Comparison of ENCODE assay signal across 29 cellular contexts in genomic region chr17:27888072-27888471, GRCh38. TPM values are rescaled to one million over a fixed set of nuclear protein-coding genes. Genes with fewer than 3 reads are reported as not detected.
DNase-seq lines count a peak whose midpoint lies in the region; ATAC-seq, FAIRE-seq and TF ChIP-seq lines count a peak whose summit lies in the region.
"Had no signal": no experiment of that assay in that cellular context is flagged by ENCODE, and none has a peak within 500 bp of the region (broad histone marks: within the 10 kb centered on the region; RNA-seq: fewer than 3 reads in every experiment).

No MANE protein-coding gene starts in this region.

- H4K5ac ChIP-seq in H1 (ENCODE audit: insufficient read length, low read depth, low read length): no peak overlapping the region

- no peak overlapping the region for H2BK15ac ChIP-seq in H1 (ENCODE audit: low read length)

- peak overlapping the region; percentile 45 for H3K4ac ChIP-seq in H1 (replicated peaks; ENCODE audit: insufficient read length, low read depth, low read length)

- H3K23ac ChIP-seq in H1 (ENCODE audit: insufficient read length): no peak overlapping the region

- no peak overlapping the region for H2AFZ ChIP-seq in H1 (ENCODE audit: low read length)

- H4K20me1 ChIP-seq in H1 (replicated peaks in 1 of 2; ENCODE audit: control insufficient read depth in 1 of 2, insufficient read depth in 2 of 2, low read length in 2 of 2): no peaks in the 10 kb centered on the region

- H2BK120ac ChIP-seq in H1 (replicated peaks; ENCODE audit: low read depth, low read length): peak overlapping the region; percentile 16

- TF ChIP-seq POLR2A in GM12891 (IDR thresholded peaks at IDR 0.05; ENCODE audit: low read depth, low read length): no peak
- TF ChIP-seq POLR2A in H1 (IDR thresholded peaks at IDR 0.05; ENCODE audit: control extremely low read depth in 1 of 2, low read depth in 2 of 2, low read length in 2 of 2): no peak

- no peak overlapping the region for H3K4me3 ChIP-seq in H1 (ENCODE audit: extremely low read depth in 1 of 4, insufficient read depth in 2 of 4, low read depth in 3 of 4, low read length in 4 of 4)
- H3K4me3 ChIP-seq in effector memory CD4-positive, alpha-beta T cell (ENCODE audit: insufficient read depth, low read depth, low read length, poor library complexity, severe bottlenecking): no peak overlapping the region
- H3K4me3 ChIP-seq: colonic mucosa, HAP-1, heart right ventricle, K562, right lobe of liver had no signal

- CTCF ChIA-PET in H1 (lab: Charles Lee; ENCODE audit: partially characterized antibody): interaction anchor here (0.6 to 16.1 kb wide), 6 partner anchors 8 to 537 kb away, joined by 3 to 299 read pairs (median 8); no protein-coding TSS in a partner anchor

- H2BK5ac ChIP-seq in H1 (ENCODE audit: low read depth, low read length): peak overlapping the region; percentile 55; the same call in 1 of the 2 replicates

- H2AK5ac ChIP-seq in H1 (ENCODE audit: low read depth, low read length): peak overlapping the region; percentile 84

- no peak overlapping the region for H3K27ac ChIP-seq in H1 (ENCODE audit: low read depth, low read length)
- H3K27ac ChIP-seq in effector memory CD4-positive, alpha-beta T cell (ENCODE audit: insufficient read depth, low read length, poor library complexity, severe bottlenecking): no peak overlapping the region
- H3K27ac ChIP-seq: colonic mucosa, heart right ventricle, right lobe of liver had no signal

- TF ChIP-seq EP300 in H1 (IDR thresholded peaks at IDR 0.05; ENCODE audit: borderline replicate concordance in 1 of 2, low read depth in 2 of 2, low read length in 2 of 2): no peak

- peak overlapping the region; percentile 58 for H4K91ac ChIP-seq in H1 (replicated peaks; ENCODE audit: insufficient read length, low read length)

- H3K4me2 ChIP-seq in H1 (ENCODE audit: insufficient read depth in 1 of 2, low read depth in 2 of 2, low read length in 2 of 2): peak overlapping the region in 1 of 2 experiments; percentile 33; a peak in 2 of 4 replicates

- 93% methylated on average over 2 of the region's 2 CpGs; no CpG with 5 or more reads in 1 of the 2 experiments for WGBS in H1 (ENCODE audit: extremely low coverage in 1 of 2, insufficient coverage in 1 of 2, insufficient read length in 1 of 2, insufficient replicate concordance in 2 of 2, low coverage in 1 of 2, low lambda C conversion rate in 2 of 2, missing lambda C conversion rate in 1 of 2), 2 experiments

- no peaks in the 10 kb centered on the region for H3K36me3 ChIP-seq in H1 (ENCODE audit: control insufficient read depth in 2 of 4, insufficient read depth in 4 of 4, low read length in 3 of 4)
- H3K36me3 ChIP-seq in effector memory CD4-positive, alpha-beta T cell (ENCODE audit: control insufficient read depth, insufficient read depth, low read length): no peaks in the 10 kb centered on the region
- H3K36me3 ChIP-seq: colonic mucosa, HAP-1, heart right ventricle, right lobe of liver had no signal

- ATAC-seq in GM21576 (IDR thresholded peaks at IDR 0.05; ENCODE audit: unreplicated experiment): no peak
- ATAC-seq: esophagus mucosa, heart right ventricle, K562, left colon, right lobe of liver, Right ventricle myocardium inferior had no signal

- H3K9ac ChIP-seq in H1 (replicated peaks in 1 of 4; ENCODE audit: extremely low read depth in 1 of 4, low read depth in 3 of 4, low read length in 3 of 4): no peak overlapping the region

- TF ChIP-seq RAD21 in H1 (IDR thresholded peaks at IDR 0.05 in 1 of 2, conservative IDR thresholded peaks at IDR 0.05 in 1 of 2; ENCODE audit: low read depth in 2 of 2, low read length in 2 of 2): no peak

- DNase-seq in GM12891 (ENCODE audit: insufficient read length, low spot score) (no peak), M059J (ENCODE audit: low read depth) (peak; percentile 67), H1 (ENCODE audit: low read depth in 1 of 2, low spot score in 2 of 2) (no peak), renal cortical epithelial cell (ENCODE audit: low read depth) (peak; percentile 65), RPMI8226 (no peak)
- DNase-seq in effector memory CD4-positive, alpha-beta T cell: no peak
- DNase-seq: activated CD4-positive, alpha-beta T cell treated with anti-CD3 and anti-CD28 coated beads, Interleukin-2, amount 50 U/mL, for 48 hours; activated CD8-positive, alpha-beta memory T cell treated with anti-CD3 and anti-CD28 coated beads, Interleukin-2, amount 50 U/mL, for 4 hours; activated naive CD4-positive, alpha-beta T cell treated with anti-CD3 and anti-CD28 coated beads, Interleukin-2, amount 10 ng/mL, durations not matched to agents 7 days and 5 days; amygdala; colonic mucosa; endodermal cell; foreskin fibroblast; heart right ventricle; left colon; mammary epithelial cell; NCI-H146; NCI-H2107; NCI-H774; posterior cingulate gyrus; right lobe of liver; stimulated activated CD4-positive, alpha-beta T cell treated with anti-CD3 and anti-CD28 coated beads, Interleukin-12 subunit alpha, Interleukin-12 subunit beta, amount 100 ng/mL, for 4 hours; stimulated activated CD4-positive, alpha-beta T cell treated with anti-CD3 and anti-CD28 coated beads, Interleukin-4, amount 100 ng/mL, for 1 hour; T-helper 9 cell had no signal

- H4K8ac ChIP-seq in H1 (ENCODE audit: extremely low read depth, insufficient read depth, low read length): no peak overlapping the region

- no peaks in the 10 kb centered on the region for H3K79me1 ChIP-seq in H1 (ENCODE audit: low read depth, low read length)

- no peak overlapping the region for H3K14ac ChIP-seq in H1 (ENCODE audit: insufficient read length)

- H3K4me1 ChIP-seq in H1 (replicated peaks in 1 of 4; ENCODE audit: control insufficient read depth in 3 of 4, insufficient read depth in 4 of 4, low read length in 3 of 4): peaks cover 6 to 34% (median 15%) of the 10 kb centered on the region in 4 experiments; a peak in 6 of 7 replicates
- H3K4me1 ChIP-seq in effector memory CD4-positive, alpha-beta T cell (ENCODE audit: control insufficient read depth, insufficient read depth, low read length, poor library complexity, severe bottlenecking): peaks cover 4% of the 10 kb centered on the region
- H3K4me1 ChIP-seq: colonic mucosa had no signal

- H2BK12ac ChIP-seq in H1 (ENCODE audit: low read depth, low read length): peak overlapping the region; percentile 95

- peak overlapping the region; percentile 76 for H3K18ac ChIP-seq in H1 (ENCODE audit: extremely low read depth, low read length)

- peaks cover 0 to 6% (median 0%) of the 10 kb centered on the region in 4 experiments; a peak in 2 of 7 replicates for H3K27me3 ChIP-seq in H1 (replicated peaks in 1 of 4; ENCODE audit: control insufficient read depth in 3 of 4, extremely low read depth in 1 of 4, insufficient read depth in 3 of 4, low read length in 3 of 4)
- no peaks in the 10 kb centered on the region for H3K27me3 ChIP-seq in effector memory CD4-positive, alpha-beta T cell (replicated peaks; ENCODE audit: control insufficient read depth, insufficient read depth, low read length, poor library complexity, severe bottlenecking)
- H3K27me3 ChIP-seq: colonic mucosa, heart right ventricle, right lobe of liver had no signal

- no peaks in the 10 kb centered on the region for H3K79me2 ChIP-seq in H1 (ENCODE audit: control insufficient read depth in 1 of 2, insufficient read depth in 2 of 2, low read length in 2 of 2)

- TF ChIP-seq CTCF in H1 (IDR thresholded peaks at IDR 0.05; ENCODE audit: control extremely low read depth in 1 of 3, insufficient read depth in 1 of 3, low read depth in 1 of 3, low read length in 3 of 3): no peak

- FAIRE-seq in GM12891 (lab: Jason Lieb, UNC) (peak; percentile 45), H1 (lab: Jason Lieb, UNC) (no peak)

- POLR2A ChIA-PET in H1 (lab: Charles Lee; ENCODE audit: partially characterized antibody): no interaction called here

- no peaks in the 10 kb centered on the region for H3K9me3 ChIP-seq in H1 (ENCODE audit: insufficient read depth in 2 of 2, low read depth in 1 of 2, low read length in 1 of 2)
- no peaks in the 10 kb centered on the region for H3K9me3 ChIP-seq in effector memory CD4-positive, alpha-beta T cell (ENCODE audit: control insufficient read depth, low read length)
- H3K9me3 ChIP-seq: colonic mucosa, HAP-1, heart right ventricle, right lobe of liver had no signal

- no peak overlapping the region for H2BK20ac ChIP-seq in H1 (ENCODE audit: low read length)

- H3K56ac ChIP-seq in H1 (replicated peaks; ENCODE audit: insufficient read length, low read depth, low read length): no peak overlapping the region

- H3K23me2 ChIP-seq in H1 (ENCODE audit: low read depth, low read length): peaks cover 3% of the 10 kb centered on the region; the same call in 1 of the 2 replicates

TF ChIP-seq in GM12891, 5 proteins besides CTCF, POLR2A, EP300 and RAD21:
- TF ChIP-seq PAX5 (IDR thresholded peaks at IDR 0.05; ENCODE audit: insufficient read depth, low read length, severe bottlenecking) (no peak), POU2F2 (IDR thresholded peaks at IDR 0.05; ENCODE audit: low read depth, low read length) (no peak), TAF1 (IDR thresholded peaks at IDR 0.05; ENCODE audit: low read depth, low read length) (no peak), POLR2AphosphoS5 (IDR thresholded peaks at IDR 0.05; ENCODE audit: low read depth, low read length) (no peak), SPI1 (IDR thresholded peaks at IDR 0.05; ENCODE audit: low read depth, low read length) (no peak)

TF ChIP-seq in H1, 55 proteins besides CTCF, POLR2A, EP300 and RAD21 (continues in another document):
- no peak for TF ChIP-seq NRF1 (IDR thresholded peaks at IDR 0.05; ENCODE audit: low read depth, low read length)
- TF ChIP-seq ASH2L (IDR thresholded peaks at IDR 0.05; ENCODE audit: low read length): no peak
- TF ChIP-seq SP1 (IDR thresholded peaks at IDR 0.05; ENCODE audit: low read depth, low read length): no peak
- no peak for TF ChIP-seq SUZ12 (IDR thresholded peaks at IDR 0.05; ENCODE audit: low read length)
- no peak for TF ChIP-seq KDM4A (IDR thresholded peaks at IDR 0.05; ENCODE audit: low read depth, low read length, severe bottlenecking)
- TF ChIP-seq BCL11A (IDR thresholded peaks at IDR 0.05; ENCODE audit: low read depth in 2 of 2, low read length in 2 of 2): no peak
- no peak for TF ChIP-seq SAP30 (IDR thresholded peaks at IDR 0.05; ENCODE audit: insufficient read depth, insufficient replicate concordance, low read length)
- TF ChIP-seq POU5F1 (IDR thresholded peaks at IDR 0.05; ENCODE audit: low read depth, low read length): no peak

RNA-seq across cellular contexts. Expression of gene LYRM9, which starts 5.1 kb away (rescaled TPM):
- polyA plus RNA-seq in GM12891 (2012; ENCODE audit: low read depth, missing spikeins): 13.2 TPM
- total RNA-seq in M059J (2014; rRNA removed; shearing (Covaris generic)): 2.0 and 7.2 TPM in 2 replicates
- 2.1 and 4.3 TPM in 2 replicates for total RNA-seq in H1 (2021; fragmentation: NEBNext Ultra II Directional; extraction: Animal tissue kit (Norgen Biotek cat#: 25700))
- 5.2 and 9.9 TPM in 2 replicates for polyA plus RNA-seq in H1 (2011; rRNA removed)
- polyA plus RNA-seq in H1 (2011; cell fraction: cytosol; rRNA removed): 8.5 TPM
- polyA plus RNA-seq in H1 (2011; cell fraction: nucleus; rRNA removed): 11.3 TPM
- 3.9 to 7.8 TPM (median 6.0 TPM) in 4 replicates for polyA plus RNA-seq in H1 (2012, experiment 1 of 2)
- 8.1 TPM for polyA plus RNA-seq in H1 (2012, experiment 2 of 2)
- polyA plus RNA-seq in H1 (2013, experiment 1 of 2): 5.0 TPM
- polyA plus RNA-seq in H1 (2013, experiment 2 of 2): 3.9 TPM
- 2.4 and 3.8 TPM in 2 replicates for polyA minus RNA-seq in H1 (2011; rRNA and poly(A)+ RNA removed)
- polyA minus RNA-seq in H1 (2011; cell fraction: cytosol; rRNA and poly(A)+ RNA removed): 2.0 TPM
- 3.0 TPM for polyA minus RNA-seq in H1 (2011; cell fraction: nucleus; rRNA and poly(A)+ RNA removed)
- total RNA-seq in renal cortical epithelial cell: 8.3 TPM in 2 replicates

Comparison
In these comparisons a context has a peak if more than half of its experiments do, and no peak if none do; other contexts are left out.
1. DNase-seq: peak in M059J (single experiment) and renal cortical epithelial cell (single experiment); none in GM12891 (single experiment), H1 (0 of 2), RPMI8226 (single experiment) and effector memory CD4-positive, alpha-beta T cell (0 of 3).